ENCODE assay signal across 23 cellular contexts in the genomic region with DNA sequence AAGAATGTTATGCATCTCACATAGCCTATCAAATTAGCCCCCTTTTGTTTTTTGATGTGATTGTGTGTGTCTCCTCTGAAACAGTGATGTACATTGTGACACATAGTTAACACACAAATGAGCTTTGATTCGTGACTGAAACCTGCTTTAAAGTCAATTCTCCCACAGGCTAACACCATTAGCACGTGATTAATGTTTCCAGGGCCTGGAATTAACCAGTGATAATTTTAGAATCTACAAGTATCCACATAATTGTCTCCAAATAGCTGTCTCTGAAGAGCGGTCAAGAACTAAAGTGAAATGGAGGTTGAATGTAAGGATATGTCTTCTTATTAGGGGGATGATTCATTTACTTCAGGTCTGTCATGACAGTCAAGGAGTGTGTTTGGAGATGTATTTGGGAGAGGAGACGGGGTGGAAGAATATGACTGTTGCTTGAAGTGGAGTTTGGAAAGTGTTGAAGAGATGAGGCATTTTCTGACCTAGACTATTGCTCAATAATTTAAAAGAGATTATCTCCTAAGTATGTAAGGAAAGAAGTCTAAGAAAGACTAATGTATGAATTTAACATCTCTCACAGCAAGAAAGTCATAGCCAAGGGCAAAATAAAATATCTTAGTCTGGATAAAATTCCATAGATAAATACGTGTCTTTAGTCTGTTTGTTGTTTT.
"Had no signal": no experiment of that assay in that cellular context is flagged by ENCODE, and none has a peak within 500 bp of the region (broad histone marks: within the 10 kb centered on the region; RNA-seq: fewer than 3 reads in every experiment).

No MANE protein-coding gene starts in this region.

- H3K4me1 Mint-ChIP-seq: brain, nephron progenitor cell had no signal

- H3K36me3 Mint-ChIP-seq: brain, memory B cell had no signal

- H3K4me3 ChIP-seq: gastrocnemius medialis, mucosa of descending colon, tibial artery had no signal

- H3K27ac Mint-ChIP-seq: activated CD4-positive, alpha-beta memory T cell treated with anti-CD3 and anti-CD28 coated beads, Interleukin-2, amount 10 ng/mL, durations not matched to agents 7 days and 5 days; activated CD4-positive, alpha-beta T cell treated with anti-CD3 and anti-CD28 coated beads, Interleukin-2, amount 10 ng/mL, durations not matched to agents 24 days and 14 days; activated naive CD4-positive, alpha-beta T cell treated with anti-CD3 and anti-CD28 coated beads, Interleukin-2, amount 10 ng/mL, durations not matched to agents 7 days and 5 days; brain; dendritic cell treated with granulocyte-macrophage colony-stimulating factor and Interleukin-4, amounts not matched to agents 40 ng/mL and 50 ng/mL, for 4 days; memory B cell; nephron progenitor cell; stimulated activated naive CD8-positive, alpha-beta T cell treated with anti-CD3 and anti-CD28 coated beads, Interleukin-15, Interleukin-2, amounts not matched to agents 100 ng/mL and 50 ng/mL, for 24 hours had no signal

- H3K9me3 Mint-ChIP-seq: dendritic cell treated with granulocyte-macrophage colony-stimulating factor and Interleukin-4, amounts not matched to agents 40 ng/mL and 50 ng/mL, for 4 days; nephron progenitor cell had no signal

- FAIRE-seq: islet of Langerhans had no signal

- H3K27ac ChIP-seq: gastrocnemius medialis, parathyroid adenoma, tibial artery had no signal

- H3K9ac ChIP-seq: parathyroid adenoma had no signal

- DNase-seq: activated CD4-positive, alpha-beta memory T cell treated with anti-CD3 and anti-CD28 coated beads, Interleukin-2, amount 10 ng/mL, durations not matched to agents 7 days and 5 days; activated CD4-positive, alpha-beta T cell treated with anti-CD3 and anti-CD28 coated beads, Interleukin-2, amount 10 ng/mL, durations not matched to agents 24 days and 14 days; activated effector memory CD4-positive, alpha-beta T cell treated with anti-CD3 and anti-CD28 coated beads, Interleukin-2, amount 50 U/mL, for 16 hours; activated naive CD4-positive, alpha-beta T cell treated with anti-CD3 and anti-CD28 coated beads, Interleukin-2, amount 10 ng/mL, durations not matched to agents 7 days and 5 days; aorta; caudate nucleus; effector CD4-positive, alpha-beta T cell; erythroblast; gastrocnemius medialis; mucosa of descending colon; nephron progenitor cell; nucleus accumbens; right cardiac atrium; stimulated activated CD4-positive, alpha-beta T cell treated with anti-CD3 and anti-CD28 coated beads, Interleukin-1b, Interleukin-23, amount 100 ng/mL, for 48 hours; substantia nigra; T-helper 9 cell; tibial artery had no signal

- H3K36me3 ChIP-seq: gastrocnemius medialis, tibial artery had no signal

- H3K9me3 ChIP-seq: gastrocnemius medialis, mucosa of descending colon, tibial artery had no signal

- H3K4me1 ChIP-seq: gastrocnemius medialis, parathyroid adenoma, tibial artery had no signal

- H2AFZ ChIP-seq: parathyroid adenoma had no signal

- H3K27me3 Mint-ChIP-seq: dendritic cell treated with granulocyte-macrophage colony-stimulating factor and Interleukin-4, amounts not matched to agents 40 ng/mL and 50 ng/mL, for 4 days; memory B cell; stimulated activated naive CD8-positive, alpha-beta T cell treated with anti-CD3 and anti-CD28 coated beads, Interleukin-15, Interleukin-2, amounts not matched to agents 100 ng/mL and 50 ng/mL, for 24 hours had no signal

- H3K79me2 ChIP-seq: parathyroid adenoma had no signal

- ATAC-seq: gastrocnemius medialis, mucosa of descending colon had no signal

- H3K4me3 Mint-ChIP-seq: activated CD4-positive, alpha-beta memory T cell treated with anti-CD3 and anti-CD28 coated beads, Interleukin-2, amount 10 ng/mL, durations not matched to agents 7 days and 5 days; activated CD4-positive, alpha-beta T cell treated with anti-CD3 and anti-CD28 coated beads, Interleukin-2, amount 10 ng/mL, durations not matched to agents 24 days and 14 days; activated naive CD4-positive, alpha-beta T cell treated with anti-CD3 and anti-CD28 coated beads, Interleukin-2, amount 10 ng/mL, durations not matched to agents 7 days and 5 days; brain; dendritic cell treated with granulocyte-macrophage colony-stimulating factor and Interleukin-4, amounts not matched to agents 40 ng/mL and 50 ng/mL, for 4 days; memory B cell; nephron progenitor cell; stimulated activated naive CD8-positive, alpha-beta T cell treated with anti-CD3 and anti-CD28 coated beads, Interleukin-15, Interleukin-2, amounts not matched to agents 100 ng/mL and 50 ng/mL, for 24 hours had no signal

- H3K27me3 ChIP-seq: gastrocnemius medialis, tibial artery had no signal
